In genomic region chr14:40599726-40600125, GRCh38 we compare ENCODE assay signal across 13 cellular contexts.
"Had no signal": no experiment of that assay in that cellular context is flagged by ENCODE, and none has a peak within 500 bp of the region (broad histone marks: within the 10 kb centered on the region; RNA-seq: fewer than 3 reads in every experiment).

No MANE protein-coding gene starts in this region.

- H3K27me3 ChIP-seq: neural progenitor cell, tibial nerve had no signal

- DNase-seq: activated CD4-positive, alpha-beta T cell treated with anti-CD3 and anti-CD28 coated beads, Interleukin-2, amount 50 U/mL, for 4 hours; activated CD4-positive, CD25-positive, alpha-beta regulatory T cell treated with anti-CD3 and anti-CD28 coated beads, Interleukin-2, amount 50 U/mL, for 72 hours; activated effector memory CD4-positive, alpha-beta T cell treated with anti-CD3 and anti-CD28 coated beads, Interleukin-2, amount 50 U/mL, for 16 hours; activated T-cell treated with anti-CD3 and anti-CD28 coated beads, Interleukin-2, amount 50 U/mL, for 4 hours; anterior cingulate cortex; hippocampal formation; midbrain; right cardiac atrium; small intestine had no signal

- H3K27ac ChIP-seq: neural progenitor cell, tibial nerve had no signal

- H3K9me3 ChIP-seq: tibial nerve had no signal

- H2AFZ ChIP-seq: neural progenitor cell had no signal

- H3K4me3 ChIP-seq: lung, neural progenitor cell, tibial nerve had no signal

- H3K36me3 ChIP-seq: neural progenitor cell, tibial nerve had no signal

- H3K4me1 ChIP-seq: neural progenitor cell, tibial nerve had no signal

- H3K4me2 ChIP-seq: neural progenitor cell had no signal

- H3K9ac ChIP-seq: neural progenitor cell had no signal

- ATAC-seq: activated T-cell treated with anti-CD3 and anti-CD28 coated beads, Interleukin-2, amount 50 U/mL, for 4 hours; right cardiac atrium; stimulated activated memory B cell treated with anti-CD40 and anti-IgM and Interleukin-4, amounts not matched to agents 10 μg/mL and 1 μg/mL and 100 μg/mL, for 72 hours had no signal
